Comparison of ENCODE assay signal across 8 cellular contexts in genomic region chr11:67290801-67291200, GRCh38. TPM values are rescaled to one million over a fixed set of nuclear protein-coding genes. Genes with fewer than 3 reads are reported as not detected.
DNase-seq lines count a peak whose midpoint lies in the region; ATAC-seq and TF ChIP-seq lines count a peak whose summit lies in the region.
"Had no signal": no experiment of that assay in that cellular context is flagged by ENCODE, and none has a peak within 500 bp of the region (broad histone marks: within the 10 kb centered on the region; RNA-seq: fewer than 3 reads in every experiment).

No MANE protein-coding gene starts in this region.

- peaks cover 2% of the 10 kb centered on the region for H3K27me3 Mint-ChIP-seq in activated T-helper 1 cell treated with anti-CD3 and anti-CD28 coated beads, Interleukin-12 subunit alpha, Interleukin-12 subunit beta, Interleukin-2, Interleukin-4 antibody, amounts not matched to agents 30 ng/mL and 10 ng/mL and 1 ng/mL, durations not matched to agents 14 hours and 24 hours and 36 hours (ENCODE audit: insufficient read depth)
- H3K27me3 Mint-ChIP-seq in stimulated activated memory B cell treated with anti-CD40 and anti-IgM and Interleukin-4, amounts not matched to agents 10 μg/mL and 1 μg/mL and 100 μg/mL, for 72 hours, result no peaks in the 10 kb centered on the region

- H3K4me1 Mint-ChIP-seq in activated T-helper 1 cell treated with anti-CD3 and anti-CD28 coated beads, Interleukin-12 subunit alpha, Interleukin-12 subunit beta, Interleukin-2, Interleukin-4 antibody, amounts not matched to agents 30 ng/mL and 10 ng/mL and 1 ng/mL, durations not matched to agents 14 hours and 24 hours and 36 hours (ENCODE audit: low read depth), result peaks cover 42% of the 10 kb centered on the region
- H3K4me1 Mint-ChIP-seq in stimulated activated memory B cell treated with anti-CD40 and anti-IgM and Interleukin-4, amounts not matched to agents 10 μg/mL and 1 μg/mL and 100 μg/mL, for 72 hours, result peaks cover 50% of the 10 kb centered on the region

- TF ChIP-seq CTCF in HFF-Myc (IDR thresholded peaks at IDR 0.05; ENCODE audit: low read depth, low read length, missing control alignments), result no peak

- DNase-seq in HFF-Myc (ENCODE audit: extremely low read depth, low read depth) (no peak), cardiac septum (ENCODE audit: low spot score) (peak; percentile 75), NCI-H748 (lab: John Stamatoyannopoulos, UW; ENCODE audit: unreplicated experiment) (no peak), glomerular visceral epithelial cell (ENCODE audit: extremely low spot score) (no peak)
- no peak for DNase-seq in activated T-helper 1 cell treated with anti-CD3 and anti-CD28 coated beads, Interleukin-12 subunit alpha, Interleukin-12 subunit beta, Interleukin-2, Interleukin-4 antibody, amounts not matched to agents 30 ng/mL and 10 ng/mL and 1 ng/mL, durations not matched to agents 14 hours and 24 hours and 36 hours (ENCODE audit: low spot score)
- DNase-seq: NCI-H1436 treated with DMSO at 0.1 percent for 48 hours had no signal

- peak overlapping the region; percentile 52 for H3K4me3 ChIP-seq in HFF-Myc (replicated peaks; ENCODE audit: low read depth, low read length)

- H3K36me3 Mint-ChIP-seq in activated T-helper 1 cell treated with anti-CD3 and anti-CD28 coated beads, Interleukin-12 subunit alpha, Interleukin-12 subunit beta, Interleukin-2, Interleukin-4 antibody, amounts not matched to agents 30 ng/mL and 10 ng/mL and 1 ng/mL, durations not matched to agents 14 hours and 24 hours and 36 hours (ENCODE audit: low read depth), result peaks cover 38% of the 10 kb centered on the region
- H3K36me3 Mint-ChIP-seq in stimulated activated memory B cell treated with anti-CD40 and anti-IgM and Interleukin-4, amounts not matched to agents 10 μg/mL and 1 μg/mL and 100 μg/mL, for 72 hours, result peaks cover 51% of the 10 kb centered on the region

- no peak overlapping the region for H3K27ac Mint-ChIP-seq in activated T-helper 1 cell treated with anti-CD3 and anti-CD28 coated beads, Interleukin-12 subunit alpha, Interleukin-12 subunit beta, Interleukin-2, Interleukin-4 antibody, amounts not matched to agents 30 ng/mL and 10 ng/mL and 1 ng/mL, durations not matched to agents 14 hours and 24 hours and 36 hours
- H3K27ac Mint-ChIP-seq in stimulated activated memory B cell treated with anti-CD40 and anti-IgM and Interleukin-4, amounts not matched to agents 10 μg/mL and 1 μg/mL and 100 μg/mL, for 72 hours, result no peak overlapping the region

- intact Hi-C loops in activated T-helper 1 cell treated with anti-CD3 and anti-CD28 coated beads, Interleukin-12 subunit alpha, Interleukin-12 subunit beta, Interleukin-2, Interleukin-4 antibody, amounts not matched to agents 30 ng/mL and 10 ng/mL and 1 ng/mL, durations not matched to agents 14 hours and 24 hours and 36 hours (cut with micrococcal nuclease), result no loop called here
- intact Hi-C loops in cardiac septum (cut with DNase I), result no loop called here

- ATAC-seq in stimulated activated memory B cell treated with anti-CD40 and anti-IgM and Interleukin-4, amounts not matched to agents 10 μg/mL and 1 μg/mL and 100 μg/mL, for 72 hours, result no peak
- no peak for ATAC-seq in HG03432 (IDR thresholded peaks at IDR 0.05; ENCODE audit: unreplicated experiment)

- peaks cover 2% of the 10 kb centered on the region for H3K9me3 Mint-ChIP-seq in activated T-helper 1 cell treated with anti-CD3 and anti-CD28 coated beads, Interleukin-12 subunit alpha, Interleukin-12 subunit beta, Interleukin-2, Interleukin-4 antibody, amounts not matched to agents 30 ng/mL and 10 ng/mL and 1 ng/mL, durations not matched to agents 14 hours and 24 hours and 36 hours
- H3K9me3 Mint-ChIP-seq in stimulated activated memory B cell treated with anti-CD40 and anti-IgM and Interleukin-4, amounts not matched to agents 10 μg/mL and 1 μg/mL and 100 μg/mL, for 72 hours, result no peaks in the 10 kb centered on the region

- peak overlapping the region; percentile 90 for H3K4me3 Mint-ChIP-seq in activated T-helper 1 cell treated with anti-CD3 and anti-CD28 coated beads, Interleukin-12 subunit alpha, Interleukin-12 subunit beta, Interleukin-2, Interleukin-4 antibody, amounts not matched to agents 30 ng/mL and 10 ng/mL and 1 ng/mL, durations not matched to agents 14 hours and 24 hours and 36 hours
- peak overlapping the region; percentile 98 for H3K4me3 Mint-ChIP-seq in stimulated activated memory B cell treated with anti-CD40 and anti-IgM and Interleukin-4, amounts not matched to agents 10 μg/mL and 1 μg/mL and 100 μg/mL, for 72 hours

RNA-seq across cellular contexts. Expression of gene ANKRD13D, which starts 1.7 kb away (rescaled TPM):
- 124 and 129 TPM in 2 replicates for total RNA-seq in activated T-helper 1 cell treated with anti-CD3 and anti-CD28 coated beads, Interleukin-12 subunit alpha, Interleukin-12 subunit beta, Interleukin-2, Interleukin-4 antibody, amounts not matched to agents 30 ng/mL and 10 ng/mL and 1 ng/mL, durations not matched to agents 14 hours and 24 hours and 36 hours
- total RNA-seq in cardiac septum, result 20.0 TPM

RNA-seq across cellular contexts. Expression of gene SSH3, which starts 12.5 kb away (rescaled TPM):
- 9.2 and 9.4 TPM in 2 replicates for total RNA-seq in activated T-helper 1 cell treated with anti-CD3 and anti-CD28 coated beads, Interleukin-12 subunit alpha, Interleukin-12 subunit beta, Interleukin-2, Interleukin-4 antibody, amounts not matched to agents 30 ng/mL and 10 ng/mL and 1 ng/mL, durations not matched to agents 14 hours and 24 hours and 36 hours
- 22.3 TPM for total RNA-seq in cardiac septum

RNA-seq across cellular contexts. Expression of gene GRK2, which starts 24.5 kb away (rescaled TPM):
- 249 and 250 TPM in 2 replicates for total RNA-seq in activated T-helper 1 cell treated with anti-CD3 and anti-CD28 coated beads, Interleukin-12 subunit alpha, Interleukin-12 subunit beta, Interleukin-2, Interleukin-4 antibody, amounts not matched to agents 30 ng/mL and 10 ng/mL and 1 ng/mL, durations not matched to agents 14 hours and 24 hours and 36 hours
- 43.1 TPM for total RNA-seq in cardiac septum
